ENCODE assay signal across 8 cellular contexts in genomic region chr1:147466543-147466942, GRCh38.
"Had no signal": no experiment of that assay in that cellular context is flagged by ENCODE, and none has a peak within 500 bp of the region (broad histone marks: within the 10 kb centered on the region; RNA-seq: fewer than 3 reads in every experiment).

No MANE protein-coding gene starts in this region.

- FAIRE-seq: G401.6, GM12878, GM12891, GM12892, GM18507, GM19239 had no signal

- DNase-seq: GDM1, GF-D8 had no signal

- H3K4me3 ChIP-seq: GM12878 had no signal

- ATAC-seq: GM12878 had no signal
